In genomic region chr4:106240699-106241098, GRCh38 we compare ENCODE assay signal across 26 cellular contexts.
"Had no signal": no experiment of that assay in that cellular context is flagged by ENCODE, and none has a peak within 500 bp of the region (broad histone marks: within the 10 kb centered on the region; RNA-seq: fewer than 3 reads in every experiment).

No MANE protein-coding gene starts in this region.

- H3K27ac ChIP-seq: stomach, suprapubic skin, testis, thoracic aorta, thyroid gland, tibial artery, tibial nerve, transverse colon, upper lobe of left lung, upper lobe of right lung, uterus, vagina had no signal

- H3K36me3 ChIP-seq: thyroid gland, uterus, vagina had no signal

- H3K4me3 ChIP-seq: stomach, suprapubic skin, testis, thoracic aorta, thyroid gland, tibial artery, tibial nerve, transverse colon, upper lobe of left lung, upper lobe of right lung, uterus, vagina had no signal

- FAIRE-seq: urothelium cell line had no signal

- H3K4me1 ChIP-seq: stomach, testis, thyroid gland, tibial artery, tibial nerve, transverse colon, upper lobe of left lung, upper lobe of right lung, uterus, vagina had no signal

- ATAC-seq: stimulated activated effector memory CD8-positive, alpha-beta T cell treated with anti-CD3 and anti-CD28 coated beads, Interleukin-12 subunit alpha, Interleukin-12 subunit beta, amount 100 ng/mL, for 72 hours; stimulated activated memory B cell treated with anti-CD40 and anti-IgM and Interleukin-4, amounts not matched to agents 10 μg/mL and 1 μg/mL and 100 μg/mL, for 72 hours; stimulated activated naive B cell treated with anti-CD40 and anti-IgM and Interleukin-4, amounts not matched to agents 10 μg/mL and 1 μg/mL and 100 μg/mL, for 72 hours; stimulated activated naive CD8-positive, alpha-beta T cell treated with anti-CD3 and anti-CD28 coated beads, Interleukin-15, amount 100 ng/mL, for 72 hours; stimulated activated naive CD8-positive, alpha-beta T cell treated with anti-CD3 and anti-CD28 coated beads, Interleukin-15, Interleukin-2, amounts not matched to agents 100 U/mL and 50 U/mL, for 24 hours; upper lobe of right lung had no signal

- H3K27me3 ChIP-seq: stomach, suprapubic skin, testis, thyroid gland, tibial artery, tibial nerve, transverse colon, upper lobe of left lung, upper lobe of right lung, uterus, vagina had no signal

- H3K9me3 ChIP-seq: stomach, suprapubic skin, testis, thoracic aorta, thyroid gland, tibial artery, tibial nerve, transverse colon, upper lobe of left lung, upper lobe of right lung, uterus, vagina had no signal

- DNase-seq: stimulated activated CD4-positive, alpha-beta T cell treated with anti-CD3 and anti-CD28 coated beads, Interleukin-2, amount 100 ng/mL, for 48 hours; stimulated activated CD4-positive, alpha-beta T cell treated with anti-CD3 and anti-CD28 coated beads, Interleukin-4, amount 100 ng/mL, for 1 hour; stimulated activated CD4-positive, alpha-beta T cell treated with anti-CD3 and anti-CD28 coated beads, Interleukin-4, amount 100 ng/mL, for 24 hours; stimulated activated CD4-positive, alpha-beta T cell treated with anti-CD3 and anti-CD28 coated beads, Interleukin-4, amount 100 ng/mL, for 4 hours; stimulated activated CD8-positive, alpha-beta memory T cell treated with anti-CD3 and anti-CD28 coated beads, Interleukin-4, amount 100 ng/mL, for 48 hours; stimulated activated naive B cell treated with anti-CD40 and anti-IgM and Interleukin-4, amounts not matched to agents 10 μg/mL and 1 μg/mL and 100 μg/mL, for 72 hours; stimulated activated naive CD4-positive, alpha-beta T cell; stimulated activated naive CD4-positive, alpha-beta T cell treated with Interleukin-2 at 50 U/mL for 16 hours; stimulated activated naive CD8-positive, alpha-beta T cell treated with anti-CD3 and anti-CD28 coated beads, Interleukin-15, amount 100 ng/mL, for 72 hours; stimulated activated naive CD8-positive, alpha-beta T cell treated with anti-CD3 and anti-CD28 coated beads, Interleukin-15, Interleukin-2, amounts not matched to agents 100 U/mL and 50 U/mL, for 24 hours; stomach; testis; thyroid gland; tibial artery; transverse colon; trophoblast cell; upper lobe of left lung; upper lobe of right lung; uterus had no signal
